Comparison of ENCODE assay signal across 8 cellular contexts in the genomic region with DNA sequence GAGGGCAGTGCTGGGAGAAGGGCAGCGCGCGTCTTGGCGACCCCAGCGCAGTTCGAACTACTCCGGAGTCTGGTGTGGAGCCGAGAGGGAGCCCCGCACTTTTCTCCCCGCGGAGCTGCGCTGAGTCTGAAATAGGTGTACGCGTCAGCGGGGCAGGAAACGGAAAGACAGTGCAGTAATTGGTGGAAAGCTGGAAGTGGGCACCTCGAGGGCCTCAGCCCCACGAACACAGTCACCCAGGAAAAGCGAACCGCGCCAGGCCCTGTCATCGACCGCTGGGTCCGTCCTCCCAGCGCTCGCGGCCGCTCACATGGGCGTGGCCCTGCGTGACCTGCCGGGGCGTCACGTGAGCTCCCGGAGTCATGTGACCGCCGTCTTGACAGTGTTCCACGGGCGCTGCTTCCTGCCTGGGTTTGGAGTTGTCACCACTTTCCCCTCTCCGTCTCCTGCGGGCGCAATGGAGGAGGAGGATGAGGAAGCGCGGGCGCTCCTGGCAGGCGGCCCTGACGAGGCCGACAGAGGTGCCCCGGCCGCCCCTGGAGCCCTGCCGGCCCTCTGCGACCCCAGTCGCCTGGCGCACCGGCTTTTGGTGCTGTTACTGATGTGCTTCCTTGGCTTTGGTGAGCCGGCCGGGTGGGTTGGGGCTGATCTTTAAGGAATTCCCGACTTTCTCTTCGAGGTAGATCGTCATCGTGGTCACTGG. TPM values are rescaled to one million over a fixed set of nuclear protein-coding genes. Genes with fewer than 3 reads are reported as not detected.
DNase-seq lines count a peak whose midpoint lies in the region; ATAC-seq lines count a peak whose summit lies in the region.

A gene with protein sequence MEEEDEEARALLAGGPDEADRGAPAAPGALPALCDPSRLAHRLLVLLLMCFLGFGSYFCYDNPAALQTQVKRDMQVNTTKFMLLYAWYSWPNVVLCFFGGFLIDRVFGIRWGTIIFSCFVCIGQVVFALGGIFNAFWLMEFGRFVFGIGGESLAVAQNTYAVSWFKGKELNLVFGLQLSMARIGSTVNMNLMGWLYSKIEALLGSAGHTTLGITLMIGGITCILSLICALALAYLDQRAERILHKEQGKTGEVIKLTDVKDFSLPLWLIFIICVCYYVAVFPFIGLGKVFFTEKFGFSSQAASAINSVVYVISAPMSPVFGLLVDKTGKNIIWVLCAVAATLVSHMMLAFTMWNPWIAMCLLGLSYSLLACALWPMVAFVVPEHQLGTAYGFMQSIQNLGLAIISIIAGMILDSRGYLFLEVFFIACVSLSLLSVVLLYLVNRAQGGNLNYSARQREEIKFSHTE (plus strand): TSS at position 359 of the 703 bp plus-strand sequence. CDS start 99 bp downstream, at position 458.

- DNase-seq in DMS 273 treated with DMSO at 0.1 percent for 48 hours (lab: John Stamatoyannopoulos, UW) (peak; percentile 62), OCI-M1 (lab: John Stamatoyannopoulos, UW) (peak; percentile 90), activated T-cell treated with anti-CD3 and anti-CD28 coated beads for 24 hours (ENCODE audit: low read depth) (peak; percentile 86), epidermal melanocyte (ENCODE audit: insufficient read length, low spot score) (peak; percentile 72), middle frontal gyrus (ENCODE audit: extremely low spot score, low spot score) (peak; percentile 83)
- peak; percentile 85 to 89 for DNase-seq in stimulated activated CD8-positive, alpha-beta memory T cell treated with anti-CD3 and anti-CD28 coated beads, Interleukin-2, amount 100 ng/mL, for 48 hours (ENCODE audit: low read depth in 2 of 2)

- H3K27me3 Mint-ChIP-seq in IgD-negative memory B cell: no peaks in the 10 kb centered on the region

- peak within 1 kb of the TSS; percentile 94 to 99 (median 98) for H3K4me3 Mint-ChIP-seq in IgD-negative memory B cell

- H3K9me3 Mint-ChIP-seq in IgD-negative memory B cell: no peaks in the 10 kb centered on the region

- peaks cover 8 to 32% (median 30%) of the 10 kb centered on the region in 3 donors for H3K4me1 Mint-ChIP-seq in IgD-negative memory B cell

- ATAC-seq in GM21529 (IDR thresholded peaks at IDR 0.05; ENCODE audit: unreplicated experiment): peak; percentile 99

- peak within 1 kb of the TSS; percentile 93 to 98 (median 95) for H3K27ac Mint-ChIP-seq in IgD-negative memory B cell

- peaks cover 2% of the 10 kb centered on the region for H3K36me3 Mint-ChIP-seq in IgD-negative memory B cell

RNA-seq across cellular contexts. Expression of the gene that starts here (rescaled TPM):
- polyA plus RNA-seq in IgD-negative memory B cell: 66.6 TPM

Comparison
In these comparisons a context has a peak if more than half of its experiments do, and no peak if none do; other contexts are left out.
1. Peak in every context shown above with its lines: DNase-seq and ATAC-seq.